ENCODE assay signal across 8 cellular contexts in genomic region chr19:15869109-15869555, GRCh38. TPM values are rescaled to one million over a fixed set of nuclear protein-coding genes. Genes with fewer than 3 reads are reported as not detected.
A peak's percentile ranks its signal among the peaks of the same experiment; 100 is the strongest.
DNase-seq lines count a peak whose midpoint lies in the region; ATAC-seq and TF ChIP-seq lines count a peak whose summit lies in the region.

No MANE protein-coding gene starts in this region.

- H3K4me3 Mint-ChIP-seq in activated naive CD4-positive, alpha-beta T cell treated with anti-CD3 and anti-CD28 coated beads for 36 hours: no peak overlapping the region

- peak overlapping the region in 9 of 11 experiments; percentile 1 to 76 (median 68); a peak in 16 of 22 replicates for H3K9ac ChIP-seq in BLaER1 treated with 17β-estradiol and CSF1 and Interleukin-3, amounts not matched to agents 10 nM and 100 nM

- BruUV-seq in Panc1 (replicated peaks; lab: Mats Ljungman, UMichigan): no TSS peak

- intact Hi-C loops in Panc1 (cut with micrococcal nuclease; ENCODE audit: unreplicated experiment) (no loop called here), left cardiac atrium (cut with DNase I) (loop anchor here in 1 of 2 donors (2.0 kb wide), 1 partner anchor 240 kb away; no protein-coding TSS in a partner anchor)
- intact Hi-C loops in activated naive CD4-positive, alpha-beta T cell treated with anti-CD3 and anti-CD28 coated beads for 36 hours (cut with micrococcal nuclease): loop anchor here (1.0 to 5.0 kb wide), 2 partner anchors 57 to 240 kb away; no protein-coding TSS in a partner anchor

- CTCF ChIA-PET in Panc1 (lab: Charles Lee): interaction anchor here (0.5 to 0.6 kb wide), 2 partner anchors 317 to 628 kb away, joined by 3 to 5 read pairs; no protein-coding TSS in a partner anchor
- CTCF ChIA-PET in activated naive CD4-positive, alpha-beta T cell treated with anti-CD3 and anti-CD28 coated beads for 36 hours (lab: Charles Lee): interaction anchor here (1.8 to 2.7 kb wide), 2 partner anchors 58 to 239 kb away, joined by 4 to 11 read pairs; no protein-coding TSS in a partner anchor

- H3K4me1 ChIP-seq in BLaER1 treated with 17β-estradiol and CSF1 and Interleukin-3, amounts not matched to agents 10 nM and 100 nM: peaks cover 8 to 81% (median 75%) of the 10 kb centered on the region in 10 experiments; a peak in 19 of 20 replicates
- H3K4me1 ChIP-seq in Panc1 (ENCODE audit: control insufficient read depth, insufficient read depth, low read length): no peaks in the 10 kb centered on the region

- H3K27me3 Mint-ChIP-seq in activated naive CD4-positive, alpha-beta T cell treated with anti-CD3 and anti-CD28 coated beads for 36 hours (ENCODE audit: low read depth): peaks cover 7% of the 10 kb centered on the region

- peak overlapping the region in 9 of 11 experiments; percentile 42 to 92 (median 83); a peak in 16 of 22 replicates for H3K27ac ChIP-seq in BLaER1 treated with 17β-estradiol and CSF1 and Interleukin-3, amounts not matched to agents 10 nM and 100 nM
- H3K27ac ChIP-seq in Panc1 (ENCODE audit: low read length): no peak overlapping the region

- H3K4me1 Mint-ChIP-seq in activated naive CD4-positive, alpha-beta T cell treated with anti-CD3 and anti-CD28 coated beads for 36 hours (ENCODE audit: low read depth): peaks cover 3% of the 10 kb centered on the region

- POLR2A ChIA-PET in Panc1 (lab: Charles Lee): no interaction called here

- peak overlapping the region in 10 of 11 experiments; percentile 1 to 88 (median 72); a peak in 17 of 22 replicates for H3K4me2 ChIP-seq in BLaER1 treated with 17β-estradiol and CSF1 and Interleukin-3, amounts not matched to agents 10 nM and 100 nM

- H3K9me3 Mint-ChIP-seq in activated naive CD4-positive, alpha-beta T cell treated with anti-CD3 and anti-CD28 coated beads for 36 hours: no peaks in the 10 kb centered on the region

- no peaks in the 10 kb centered on the region for H3K27me3 ChIP-seq in BLaER1 treated with 17β-estradiol and CSF1 and Interleukin-3, amounts not matched to agents 10 nM and 100 nM
- H3K27me3 ChIP-seq in Panc1 (ENCODE audit: control insufficient read depth, insufficient read depth, low read length): no peaks in the 10 kb centered on the region; the same call in 1 of the 2 replicates

- TF ChIP-seq CTCF in Panc1 (IDR thresholded peaks at IDR 0.05): peak; percentile 81

- peak; percentile 92 for ATAC-seq in Panc1
- ATAC-seq in left cardiac atrium: peak; percentile 59 to 75

- H3K27ac Mint-ChIP-seq in activated naive CD4-positive, alpha-beta T cell treated with anti-CD3 and anti-CD28 coated beads for 36 hours: no peak overlapping the region

- H3K4me3 ChIP-seq in BLaER1 treated with 17β-estradiol and CSF1 and Interleukin-3, amounts not matched to agents 10 nM and 100 nM: no peak overlapping the region
- no peak overlapping the region for H3K4me3 ChIP-seq in Panc1 (ENCODE audit: low read depth in 2 of 2, low read length in 2 of 2)

- no peaks in the 10 kb centered on the region for H3K36me3 Mint-ChIP-seq in activated naive CD4-positive, alpha-beta T cell treated with anti-CD3 and anti-CD28 coated beads for 36 hours (ENCODE audit: low read depth)

- no peaks in the 10 kb centered on the region for H3K9me3 ChIP-seq in BLaER1 treated with 17β-estradiol and CSF1 and Interleukin-3, amounts not matched to agents 10 nM and 100 nM (replicated peaks in 1 of 11)
- no peaks in the 10 kb centered on the region for H3K9me3 ChIP-seq in Panc1 (ENCODE audit: control insufficient read depth, insufficient read depth, low read depth, low read length)

- DNase-seq in H4 (ENCODE audit: low spot score) (peak; percentile 34), Panc1 (ENCODE audit: low read depth, low spot score) (peak; percentile 2), left cardiac atrium (no peak), NCI-H187 (lab: John Stamatoyannopoulos, UW) (no peak), NCI-H1092 treated with DMSO at 0.1 percent for 48 hours (lab: John Stamatoyannopoulos, UW) (no peak)
- peak; percentile 56 for DNase-seq in activated naive CD4-positive, alpha-beta T cell treated with anti-CD3 and anti-CD28 coated beads for 36 hours
- DNase-seq in stimulated activated CD4-positive, alpha-beta T cell treated with anti-CD3 and anti-CD28 coated beads, Interleukin-1b, Interleukin-23, amount 100 ng/mL, for 4 hours (ENCODE audit: low read depth in 2 of 2): peak; percentile 1 to 12

- in situ Hi-C loops in Panc1 (cut with HindIII; ENCODE audit: low pct_unique_long_range_greater_than_20kb, low sequenced_read_pairs): no loop called here

- no peaks in the 10 kb centered on the region for H3K36me3 ChIP-seq in BLaER1 treated with 17β-estradiol and CSF1 and Interleukin-3, amounts not matched to agents 10 nM and 100 nM
- no peaks in the 10 kb centered on the region for H3K36me3 ChIP-seq in Panc1 (ENCODE audit: control insufficient read depth, insufficient read depth, low read length)

- H4K20me1 ChIP-seq in BLaER1 treated with 17β-estradiol and CSF1 and Interleukin-3, amounts not matched to agents 10 nM and 100 nM: no peaks in the 10 kb centered on the region

RNA-seq across cellular contexts. Expression of gene CYP4F2, which starts 28.7 kb away (rescaled TPM):
- 0.70 and 3.8 TPM in 2 replicates for total RNA-seq in H4 (2014; rRNA removed; shearing (Covaris generic))
- total RNA-seq in Panc1 (2021; ENCODE audit: unreplicated experiment) (0.21 TPM), left cardiac atrium (not detected)
- not detected for polyA plus RNA-seq in Panc1 (2012; ENCODE audit: insufficient read length)
- under 1 TPM in 1 of 2 experiments, not detected in 1; 0.24 TPM for total RNA-seq in activated naive CD4-positive, alpha-beta T cell treated with anti-CD3 and anti-CD28 coated beads for 36 hours

RNA-seq across cellular contexts. Expression of gene OR10H1, which starts 53.7 kb away (rescaled TPM):
- not detected in 2 replicates for total RNA-seq in H4 (2014; rRNA removed; shearing (Covaris generic))
- total RNA-seq in Panc1 (2021; ENCODE audit: unreplicated experiment) (not detected), left cardiac atrium (not detected)
- polyA plus RNA-seq in Panc1 (2012; ENCODE audit: insufficient read length): 0.05 TPM
- not detected for total RNA-seq in activated naive CD4-positive, alpha-beta T cell treated with anti-CD3 and anti-CD28 coated beads for 36 hours

Comparison
In these comparisons a context has a peak if more than half of its experiments do, and no peak if none do; other contexts are left out.
1. DNase-seq: peak in H4 (single experiment), Panc1 (single experiment), activated naive CD4-positive, alpha-beta T cell treated with anti-CD3 and anti-CD28 coated beads for 36 hours (single experiment) and stimulated activated CD4-positive, alpha-beta T cell treated with anti-CD3 and anti-CD28 coated beads, Interleukin-1b, Interleukin-23, amount 100 ng/mL, for 4 hours (2 of 2); none in left cardiac atrium (single experiment), NCI-H187 (0 of 2) and NCI-H1092 treated with DMSO at 0.1 percent for 48 hours (single experiment).